In the genomic region with DNA sequence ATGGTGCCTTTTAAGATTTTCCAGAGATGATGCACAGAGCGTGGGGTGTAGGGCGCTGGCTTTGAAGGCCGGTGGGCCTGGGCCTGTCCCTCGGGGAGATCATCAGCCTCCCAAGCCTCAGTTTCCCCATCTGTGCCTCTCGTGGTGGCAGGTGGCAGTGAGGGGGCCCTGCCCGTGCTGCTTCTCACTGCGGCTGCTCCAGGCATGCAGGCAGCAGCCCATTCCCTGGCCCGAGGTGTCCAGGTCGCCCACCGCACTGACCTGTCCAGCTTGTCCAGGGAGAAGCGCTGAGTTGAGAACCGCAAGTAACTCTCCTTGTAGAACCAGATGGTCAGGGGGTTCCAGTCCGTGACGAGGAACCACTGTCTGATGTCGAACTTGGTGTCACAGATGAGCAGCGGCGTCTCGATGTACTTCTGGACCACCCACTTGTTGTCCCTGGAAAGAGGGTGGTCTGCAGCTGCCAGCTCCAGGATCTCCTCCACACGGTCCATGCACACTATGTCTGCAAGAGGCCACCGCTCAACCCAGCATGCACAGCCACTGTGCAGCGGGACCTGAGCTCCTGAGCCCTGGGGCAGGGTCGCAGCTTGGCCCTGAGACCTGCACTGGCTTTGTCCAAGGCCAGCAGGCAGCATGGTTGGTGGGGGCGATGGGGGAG, we compare ENCODE assay signal across 30 cellular contexts. TPM values are rescaled to one million over a fixed set of nuclear protein-coding genes. Genes with fewer than 3 reads are reported as not detected.
DNase-seq lines count a peak whose midpoint lies in the region; ATAC-seq and TF ChIP-seq lines count a peak whose summit lies in the region.
"Had no signal": no experiment of that assay in that cellular context is flagged by ENCODE, and none has a peak within 500 bp of the region (broad histone marks: within the 10 kb centered on the region; RNA-seq: fewer than 3 reads in every experiment).

No MANE protein-coding gene starts in this region.

- TF ChIP-seq CTCF in SK-N-SH (IDR thresholded peaks at IDR 0.05) (no peak), left lung (IDR thresholded peaks at IDR 0.05) (no peak), spleen (IDR thresholded peaks at IDR 0.05 in 8 of 11, conservative IDR thresholded peaks at IDR 0.05 in 3 of 11) (no peak)
- TF ChIP-seq CTCF in activated CD8-positive, alpha-beta T cell treated with anti-CD3 and anti-CD28 coated beads for 36 hours (IDR thresholded peaks at IDR 0.05), result no peak

- no peaks in the 10 kb centered on the region for H3K9me2 ChIP-seq in SK-N-SH

- H3K4me1 ChIP-seq in SK-N-SH (ENCODE audit: control insufficient read depth in 1 of 2, insufficient read depth in 2 of 2, low read depth in 1 of 2, low read length in 1 of 2) (peaks cover 0 to 3% of the 10 kb centered on the region in 2 experiments; a peak in 1 of 4 replicates), left lung (peaks cover 3 to 10% of the 10 kb centered on the region in 2 donors), spleen (peaks cover 0 to 24% (median 11%) of the 10 kb centered on the region in 6 donors)

- H3F3A ChIP-seq in SK-N-SH (replicated peaks; ENCODE audit: insufficient read depth), result no peaks in the 10 kb centered on the region

- no peak overlapping the region for H3K27ac Mint-ChIP-seq in activated CD8-positive, alpha-beta T cell treated with anti-CD3 and anti-CD28 coated beads for 36 hours
- H3K27ac Mint-ChIP-seq: CD4-positive, alpha-beta memory T cell; GM23338 had no signal

- H3K9me3 ChIP-seq in SK-N-SH (no peaks in the 10 kb centered on the region), left lung (no peaks in the 10 kb centered on the region), spleen (peaks cover 0 to 4% (median under 1%) of the 10 kb centered on the region in 8 donors)
- H3K9me3 ChIP-seq: Caco-2 had no signal

- no peak overlapping the region for H2AFZ ChIP-seq in SK-N-SH (ENCODE audit: low read depth)
- H2AFZ ChIP-seq: GM23338 had no signal

- no peaks in the 10 kb centered on the region for H4K20me1 ChIP-seq in SK-N-SH (ENCODE audit: insufficient read depth)

- peak; percentile 19 for DNase-seq in SK-N-SH
- peak; percentile 4 for DNase-seq in GM03348 (ENCODE audit: low spot score)
- DNase-seq in left lung, result peak; percentile 14 to 45
- peak; percentile 57 for DNase-seq in spleen
- DNase-seq in activated CD8-positive, alpha-beta T cell treated with anti-CD3 and anti-CD28 coated beads for 36 hours, result no peak
- DNase-seq in glomerular visceral epithelial cell (ENCODE audit: extremely low spot score), result no peak
- DNase-seq in ecto neural progenitor cell (ENCODE audit: low spot score), result no peak
- DNase-seq: ACHN; C1 segment of cervical spinal cord; Caco-2; CD4-positive, alpha-beta memory T cell; HCEC 1CT; KBM-7; MV-4-11; NCI-H1105; NCI-H146; NCI-H1930; NCI-H446; NCI-H524 treated with DMSO at 0.1 percent for 48 hours; NCI-H774; PC-3; SHP77 had no signal

- TF ChIP-seq EP300 in SK-N-SH (IDR thresholded peaks at IDR 0.05; ENCODE audit: borderline replicate concordance in 1 of 2, low read depth in 1 of 2, low read length in 1 of 2), result no peak

- TF ChIP-seq POLR2A in spleen (IDR thresholded peaks at IDR 0.05), result no peak

- peaks cover 4% of the 10 kb centered on the region for H3K4me1 Mint-ChIP-seq in activated CD8-positive, alpha-beta T cell treated with anti-CD3 and anti-CD28 coated beads for 36 hours (ENCODE audit: low read depth)
- H3K4me1 Mint-ChIP-seq: GM23338 had no signal

- H3K27ac ChIP-seq in SK-N-SH (ENCODE audit: low read depth in 2 of 2, low read length in 1 of 2) (no peak overlapping the region), left lung (no peak overlapping the region), spleen (no peak overlapping the region)
- H3K27ac ChIP-seq: 22Rv1 had no signal

- H3K9me3 Mint-ChIP-seq in activated CD8-positive, alpha-beta T cell treated with anti-CD3 and anti-CD28 coated beads for 36 hours, result peaks cover 1% of the 10 kb centered on the region
- H3K9me3 Mint-ChIP-seq: GM23338 had no signal

- H3K4me3 Mint-ChIP-seq in activated CD8-positive, alpha-beta T cell treated with anti-CD3 and anti-CD28 coated beads for 36 hours, result no peak overlapping the region
- H3K4me3 Mint-ChIP-seq: CD4-positive, alpha-beta memory T cell; GM23338 had no signal

- no peaks in the 10 kb centered on the region for H3K36me3 Mint-ChIP-seq in activated CD8-positive, alpha-beta T cell treated with anti-CD3 and anti-CD28 coated beads for 36 hours (ENCODE audit: low read depth)
- H3K36me3 Mint-ChIP-seq: CD4-positive, alpha-beta memory T cell had no signal

- no peaks in the 10 kb centered on the region for H3K79me2 ChIP-seq in SK-N-SH (ENCODE audit: insufficient read depth)

- CTCF ChIA-PET in SK-N-SH (lab: Yijun Ruan, JAX), result interaction anchor here (1.5 to 3.4 kb wide), 2 partner anchors 103 to 266 kb away, joined by 4 to 13 read pairs; no protein-coding TSS in a partner anchor
- CTCF ChIA-PET in activated CD8-positive, alpha-beta T cell treated with anti-CD3 and anti-CD28 coated beads for 36 hours (lab: Charles Lee), result no interaction called here

- H3K4me2 ChIP-seq in SK-N-SH, result no peak overlapping the region
- H3K4me2 ChIP-seq: GM23338 had no signal

- H3K27me3 Mint-ChIP-seq in activated CD8-positive, alpha-beta T cell treated with anti-CD3 and anti-CD28 coated beads for 36 hours, result no peaks in the 10 kb centered on the region

- ATAC-seq in SK-N-SH treated with all-trans-retinoic acid at 6 μM for 48 hours (no peak), left lung (no peak)
- ATAC-seq in activated CD8-positive, alpha-beta T cell treated with anti-CD3 and anti-CD28 coated beads for 36 hours, result no peak
- ATAC-seq: GM12878, GM23338, PC-3 had no signal

- intact Hi-C loops in left lung (cut with DNase I) (no loop called here), spleen (cut with DNase I; ENCODE audit: low total_unique reads) (loop anchor here (5.0 kb wide), 1 partner anchor 266 kb away; no protein-coding TSS in a partner anchor)
- intact Hi-C loops in activated CD8-positive, alpha-beta T cell treated with anti-CD3 and anti-CD28 coated beads for 36 hours (cut with micrococcal nuclease), result loop anchor here (5.0 kb wide), 1 partner anchor 41 kb away; no protein-coding TSS in a partner anchor

- no peak overlapping the region for H3K9ac ChIP-seq in SK-N-SH

- TF ChIP-seq RAD21 in SK-N-SH (IDR thresholded peaks at IDR 0.05; ENCODE audit: low read length), result no peak

- WGBS in SK-N-SH (ENCODE audit: low lambda C conversion rate), result 56% methylated on average over 12 of the region's 23 CpGs
- WGBS in spleen, 5 donors, result 85 to 90% (median 89%) methylated on average over 8 to 23 of the region's 23 CpGs

- H3K4me3 ChIP-seq in SK-N-SH (ENCODE audit: low read depth in 2 of 2, low read length in 1 of 2) (no peak overlapping the region), left lung (no peak overlapping the region), spleen (no peak overlapping the region)
- H3K4me3 ChIP-seq: GM12878, GM23338 had no signal

- H3K36me3 ChIP-seq in SK-N-SH (replicated peaks in 1 of 2; ENCODE audit: control insufficient read depth in 1 of 2, insufficient read depth in 2 of 2, low read length in 1 of 2), result no peaks in the 10 kb centered on the region
- H3K36me3 ChIP-seq in left lung, result no peaks in the 10 kb centered on the region
- no peaks in the 10 kb centered on the region for H3K36me3 ChIP-seq in spleen

- no peaks in the 10 kb centered on the region; the same call in 1 of the 2 replicates for H3K27me3 ChIP-seq in SK-N-SH (ENCODE audit: insufficient read depth)
- peaks cover 0 to 74% of the 10 kb centered on the region in 2 donors for H3K27me3 ChIP-seq in left lung
- peaks cover 0 to 69% (median 29%) of the 10 kb centered on the region in 7 donors for H3K27me3 ChIP-seq in spleen (replicated peaks in 1 of 7)

- POLR2A ChIA-PET in SK-N-SH (lab: Yijun Ruan, JAX), result interaction anchor here (1.0 kb wide), 1 partner anchor 100 kb away, joined by 3 read pairs; no protein-coding TSS in a partner anchor
- POLR2A ChIA-PET in activated CD8-positive, alpha-beta T cell treated with anti-CD3 and anti-CD28 coated beads for 36 hours (lab: Charles Lee), result no interaction called here

TF ChIP-seq in SK-N-SH treated with all-trans-retinoic acid at 6 μM for 48 hours, 23 proteins besides CTCF, POLR2A, EP300 and RAD21 (continues in another document):
- no peak for TF ChIP-seq OSR1 (CRISPR knock-in tag; IDR thresholded peaks at IDR 0.05)

RNA-seq across cellular contexts. Expression of gene IL17REL, which starts 20.5 kb away (rescaled TPM):
- polyA plus RNA-seq in SK-N-SH (2012; rRNA removed) (not detected in 2 replicates), spleen (1 to 10 TPM in 1 of 3 donors, under 1 TPM in 2; 0.21 to 1.2 (median 0.33) TPM)
- polyA plus RNA-seq in SK-N-SH (2012; cell fraction: cytosol; rRNA removed), result not detected in 2 replicates
- 0.01 TPM in 1 of 2 replicates, not detected in the other for polyA plus RNA-seq in SK-N-SH (2012; cell fraction: nucleus; rRNA removed)
- total RNA-seq in left lung (not detected), spleen (1 to 10 TPM in 2 of 7 donors, under 1 TPM in 5; 0.23 to 1.9 (median 0.94) TPM)
- total RNA-seq in activated CD8-positive, alpha-beta T cell treated with anti-CD3 and anti-CD28 coated beads for 36 hours, result under 1 TPM in 1 of 2 experiments, not detected in 1; 0.14 TPM
- total RNA-seq: Caco-2; CD4-positive, alpha-beta memory T cell; GM12878; LHCN-M2; MCF 10A; RPMI7951; SK-MEL-5 had no signal
- polyA plus RNA-seq: CD4-positive, alpha-beta memory T cell; GM23338 had no signal

RNA-seq across cellular contexts. Expression of gene TTLL8, which starts 25.0 kb away (rescaled TPM):
- polyA plus RNA-seq in SK-N-SH (2012; rRNA removed), result not detected in 2 replicates
- not detected in 2 replicates for polyA plus RNA-seq in SK-N-SH (2012; cell fraction: cytosol; rRNA removed)
- polyA plus RNA-seq in SK-N-SH (2012; cell fraction: nucleus; rRNA removed), result not detected in 2 replicates
- not detected for total RNA-seq in left lung
- not detected for total RNA-seq in spleen
- polyA plus RNA-seq in spleen, result not detected
- total RNA-seq in activated CD8-positive, alpha-beta T cell treated with anti-CD3 and anti-CD28 coated beads for 36 hours, result not detected
- total RNA-seq: Caco-2; CD4-positive, alpha-beta memory T cell; GM12878; GM23338; LHCN-M2; MCF 10A; PC-3; RPMI7951; SK-MEL-5 had no signal
- polyA plus RNA-seq: CD4-positive, alpha-beta memory T cell; GM12878; GM23338 had no signal

RNA-seq across cellular contexts. Expression of gene MLC1, which starts 52.2 kb away (rescaled TPM):
- polyA plus RNA-seq in SK-N-SH (2012; rRNA removed) (not detected in 2 replicates), spleen (under 1 TPM; 0.17 to 0.74 (median 0.39) TPM)
- polyA plus RNA-seq in SK-N-SH (2012; cell fraction: cytosol; rRNA removed), result 0.01 TPM in 1 of 2 replicates, not detected in the other
- polyA plus RNA-seq in SK-N-SH (2012; cell fraction: nucleus; rRNA removed), result not detected in 2 replicates
- total RNA-seq in left lung (1 to 10 TPM in 1 of 2 donors, under 1 TPM in 1; 0.39 to 2.9 TPM), spleen (1 to 10 TPM; 1.2 to 4.4 (median 1.9) TPM)
- total RNA-seq in activated CD8-positive, alpha-beta T cell treated with anti-CD3 and anti-CD28 coated beads for 36 hours, result 1 to 10 TPM; 1.3 to 1.5 TPM
- total RNA-seq: CD4-positive, alpha-beta memory T cell; GM12878; GM23338; LHCN-M2; MCF 10A; RPMI7951; SK-MEL-5 had no signal
- polyA plus RNA-seq: GM23338 had no signal

RNA-seq across cellular contexts. Expression of gene MOV10L1, which starts 56.7 kb away (rescaled TPM):
- polyA plus RNA-seq in SK-N-SH (2012; rRNA removed), result 2.1 and 3.0 TPM in 2 replicates
- 0.59 and 0.94 TPM in 2 replicates for polyA plus RNA-seq in SK-N-SH (2012; cell fraction: cytosol; rRNA removed)
- 19.6 and 23.9 TPM in 2 replicates for polyA plus RNA-seq in SK-N-SH (2012; cell fraction: nucleus; rRNA removed)
- 1 to 10 TPM in 1 of 2 donors, under 1 TPM in 1; 0.37 to 1.7 TPM for total RNA-seq in left lung
- under 1 TPM in 2 of 7 donors, not detected in 5; 0.10 to 0.37 TPM for total RNA-seq in spleen
- under 1 TPM in 1 of 3 donors, not detected in 2; 0.15 TPM for polyA plus RNA-seq in spleen
- under 1 TPM in 1 of 2 experiments, not detected in 1; 0.34 TPM for total RNA-seq in activated CD8-positive, alpha-beta T cell treated with anti-CD3 and anti-CD28 coated beads for 36 hours
- total RNA-seq: Caco-2; CD4-positive, alpha-beta memory T cell; GM12878; MCF 10A; RPMI7951 had no signal
- polyA plus RNA-seq: CD4-positive, alpha-beta memory T cell had no signal

Comparison
In these comparisons a context has a peak if more than half of its experiments do, and no peak if none do; other contexts are left out.
1. DNase-seq: peak in SK-N-SH (single experiment), GM03348 (single experiment), left lung (2 of 2) and spleen (single experiment); none in activated CD8-positive, alpha-beta T cell treated with anti-CD3 and anti-CD28 coated beads for 36 hours (single experiment), glomerular visceral epithelial cell (single experiment) and ecto neural progenitor cell (single experiment).
2. intact Hi-C loops: an anchor here in spleen (5.0 kb wide) and activated CD8-positive, alpha-beta T cell treated with anti-CD3 and anti-CD28 coated beads for 36 hours (5.0 kb wide); none called in left lung.